Comparison of ENCODE assay signal across 8 cellular contexts in genomic region chr1:74652711-74653131, GRCh38. TPM values are rescaled to one million over a fixed set of nuclear protein-coding genes. Genes with fewer than 3 reads are reported as not detected.
DNase-seq lines count a peak whose midpoint lies in the region; ATAC-seq and TF ChIP-seq lines count a peak whose summit lies in the region.

No MANE protein-coding gene starts in this region.

- H3K27me3 ChIP-seq in RWPE2 (ENCODE audit: insufficient read depth, poor library complexity, severe bottlenecking), result no peaks in the 10 kb centered on the region
- no peaks in the 10 kb centered on the region for H3K27me3 ChIP-seq in effector memory CD4-positive, alpha-beta T cell (replicated peaks; ENCODE audit: control insufficient read depth, insufficient read depth, low read length, poor library complexity, severe bottlenecking)

- no peak overlapping the region for H3K27ac Mint-ChIP-seq in activated naive CD8-positive, alpha-beta T cell treated with anti-CD3 and anti-CD28 coated beads, Interleukin-2, amount 50 U/mL, for 24 hours
- H3K27ac Mint-ChIP-seq in activated naive CD8-positive, alpha-beta T cell treated with anti-CD3 and anti-CD28 coated beads for 36 hours, result no peak overlapping the region

- peak overlapping the region; percentile 5 for H3K27ac ChIP-seq in RWPE2 (ENCODE audit: poor library complexity, severe bottlenecking)
- no peak overlapping the region for H3K27ac ChIP-seq in effector memory CD4-positive, alpha-beta T cell (ENCODE audit: insufficient read depth, low read length, poor library complexity, severe bottlenecking)

- no peak for TF ChIP-seq CTCF in RWPE2 (IDR thresholded peaks at IDR 0.05; ENCODE audit: poor library complexity, severe bottlenecking)

- H3K4me3 ChIP-seq in RWPE2 (ENCODE audit: severe bottlenecking), result no peak overlapping the region
- no peak overlapping the region for H3K4me3 ChIP-seq in effector memory CD4-positive, alpha-beta T cell (ENCODE audit: insufficient read depth, low read depth, low read length, poor library complexity, severe bottlenecking)

- peaks cover 4% of the 10 kb centered on the region for H3K4me1 Mint-ChIP-seq in activated naive CD8-positive, alpha-beta T cell treated with anti-CD3 and anti-CD28 coated beads, Interleukin-2, amount 50 U/mL, for 24 hours
- no peaks in the 10 kb centered on the region for H3K4me1 Mint-ChIP-seq in activated naive CD8-positive, alpha-beta T cell treated with anti-CD3 and anti-CD28 coated beads for 36 hours

- peaks cover 14% of the 10 kb centered on the region for H3K4me1 ChIP-seq in RWPE2 (ENCODE audit: insufficient read depth, poor library complexity, severe bottlenecking)
- no peaks in the 10 kb centered on the region for H3K4me1 ChIP-seq in effector memory CD4-positive, alpha-beta T cell (ENCODE audit: control insufficient read depth, insufficient read depth, low read length, poor library complexity, severe bottlenecking)

- no peaks in the 10 kb centered on the region for H3K36me3 Mint-ChIP-seq in activated naive CD8-positive, alpha-beta T cell treated with anti-CD3 and anti-CD28 coated beads, Interleukin-2, amount 50 U/mL, for 24 hours (ENCODE audit: low read depth)
- no peaks in the 10 kb centered on the region for H3K36me3 Mint-ChIP-seq in activated naive CD8-positive, alpha-beta T cell treated with anti-CD3 and anti-CD28 coated beads for 36 hours

- DNase-seq in activated naive CD8-positive, alpha-beta T cell treated with anti-CD3 and anti-CD28 coated beads, Interleukin-2, amount 50 U/mL, for 24 hours, result no peak
- DNase-seq in activated naive CD8-positive, alpha-beta T cell treated with anti-CD3 and anti-CD28 coated beads for 36 hours, result no peak
- DNase-seq in RWPE2 (ENCODE audit: low spot score) (no peak), myocyte (ENCODE audit: low read depth) (peak; percentile 24), NOMO-1 treated with DMSO at 0.1 percent for 48 hours (lab: John Stamatoyannopoulos, UW; ENCODE audit: unreplicated experiment) (no peak), NCI-H1092 treated with DMSO at 0.1 percent for 48 hours (lab: John Stamatoyannopoulos, UW) (no peak)
- no peak for DNase-seq in effector memory CD4-positive, alpha-beta T cell

- no peak overlapping the region for H3K4me3 Mint-ChIP-seq in activated naive CD8-positive, alpha-beta T cell treated with anti-CD3 and anti-CD28 coated beads, Interleukin-2, amount 50 U/mL, for 24 hours
- H3K4me3 Mint-ChIP-seq in activated naive CD8-positive, alpha-beta T cell treated with anti-CD3 and anti-CD28 coated beads for 36 hours, result no peak overlapping the region

- H3K9me3 Mint-ChIP-seq in activated naive CD8-positive, alpha-beta T cell treated with anti-CD3 and anti-CD28 coated beads, Interleukin-2, amount 50 U/mL, for 24 hours, result no peaks in the 10 kb centered on the region
- H3K9me3 Mint-ChIP-seq in activated naive CD8-positive, alpha-beta T cell treated with anti-CD3 and anti-CD28 coated beads for 36 hours, result no peaks in the 10 kb centered on the region

- peaks cover 2% of the 10 kb centered on the region for H3K27me3 Mint-ChIP-seq in activated naive CD8-positive, alpha-beta T cell treated with anti-CD3 and anti-CD28 coated beads, Interleukin-2, amount 50 U/mL, for 24 hours
- H3K27me3 Mint-ChIP-seq in activated naive CD8-positive, alpha-beta T cell treated with anti-CD3 and anti-CD28 coated beads for 36 hours, result peaks cover 4% of the 10 kb centered on the region

- H3K36me3 ChIP-seq in RWPE2 (ENCODE audit: low read depth), result no peaks in the 10 kb centered on the region
- H3K36me3 ChIP-seq in effector memory CD4-positive, alpha-beta T cell (ENCODE audit: control insufficient read depth, insufficient read depth, low read length), result no peaks in the 10 kb centered on the region

- no peaks in the 10 kb centered on the region for H3K9me3 ChIP-seq in RWPE2 (ENCODE audit: severe bottlenecking)
- no peaks in the 10 kb centered on the region for H3K9me3 ChIP-seq in effector memory CD4-positive, alpha-beta T cell (ENCODE audit: control insufficient read depth, low read length)

- ATAC-seq in activated naive CD8-positive, alpha-beta T cell treated with anti-CD3 and anti-CD28 coated beads, Interleukin-2, amount 50 U/mL, for 24 hours, result peak; percentile 54
- ATAC-seq in HG03064 (IDR thresholded peaks at IDR 0.05; ENCODE audit: low read depth, unreplicated experiment) (peak; percentile 99), RWPE2 (ENCODE audit: low read depth) (peak; percentile 74)

RNA-seq across cellular contexts. Expression of gene ERICH3, which starts 20.9 kb away (rescaled TPM):
- total RNA-seq in activated naive CD8-positive, alpha-beta T cell treated with anti-CD3 and anti-CD28 coated beads for 36 hours, result not detected
- total RNA-seq in myocyte, result not detected in 2 replicates
- polyA plus RNA-seq in myocyte (2012), result not detected
